Comparison of ENCODE assay signal across 8 cellular contexts in genomic region chr18:77069482-77069881, GRCh38.
DNase-seq lines count a peak whose midpoint lies in the region; ATAC-seq and TF ChIP-seq lines count a peak whose summit lies in the region.

No MANE protein-coding gene starts in this region.

- peak overlapping the region; percentile 18 for H3K4me3 Mint-ChIP-seq in activated CD4-positive, alpha-beta T cell treated with anti-CD3 and anti-CD28 coated beads for 36 hours

- no peaks in the 10 kb centered on the region for H3K27me3 Mint-ChIP-seq in activated CD4-positive, alpha-beta T cell treated with anti-CD3 and anti-CD28 coated beads for 36 hours

- CTCF ChIA-PET in activated CD4-positive, alpha-beta T cell treated with anti-CD3 and anti-CD28 coated beads for 36 hours (lab: Charles Lee), result interaction anchor here (0.8 to 6.3 kb wide), 6 partner anchors 13 to 69 kb away, joined by 3 to 42 read pairs (median 7); no protein-coding TSS in a partner anchor
- CTCF ChIA-PET in PC-3 (lab: Charles Lee), result interaction anchor here (2.8 kb wide), 1 partner anchor 142 kb away, joined by 12 read pairs; no protein-coding TSS in a partner anchor
- CTCF ChIA-PET in SK-N-SH (lab: Yijun Ruan, JAX), result interaction anchor here (0.7 to 1.6 kb wide), 3 partner anchors 13 to 142 kb away, joined by 3 to 8 read pairs (median 4); no protein-coding TSS in a partner anchor

- no peak for ATAC-seq in activated CD4-positive, alpha-beta T cell treated with anti-CD3 and anti-CD28 coated beads for 36 hours
- ATAC-seq in PC-3, result no peak
- no peak for ATAC-seq in gastroesophageal sphincter
- ATAC-seq in HG03457 (IDR thresholded peaks at IDR 0.05; ENCODE audit: unreplicated experiment), result no peak

- H4K20me1 ChIP-seq in PC-3 (ENCODE audit: low read length) (no peaks in the 10 kb centered on the region), SK-N-SH (ENCODE audit: insufficient read depth) (no peaks in the 10 kb centered on the region)

- H3K79me2 ChIP-seq in PC-3 (ENCODE audit: low read length) (peaks cover 53% of the 10 kb centered on the region), SK-N-SH (ENCODE audit: insufficient read depth) (no peaks in the 10 kb centered on the region)

- BruUV-seq in PC-3 (replicated peaks; lab: Mats Ljungman, UMichigan), result no TSS peak

- H3K9me2 ChIP-seq in PC-3 (replicated peaks; ENCODE audit: low read length) (no peaks in the 10 kb centered on the region), SK-N-SH (no peaks in the 10 kb centered on the region)

- POLR2A ChIA-PET in activated CD4-positive, alpha-beta T cell treated with anti-CD3 and anti-CD28 coated beads for 36 hours (lab: Charles Lee), result interaction anchor here (1.3 to 4.6 kb wide), 2 partner anchors 32 to 36 kb away, joined by 3 to 48 read pairs; no protein-coding TSS in a partner anchor
- POLR2A ChIA-PET in PC-3 (lab: Charles Lee; ENCODE audit: unreplicated experiment), result interaction anchor here (0.9 kb wide), 1 partner anchor 63 kb away, joined by 3 read pairs; the partner anchor contains the start of gene MBP
- POLR2A ChIA-PET in SK-N-SH (lab: Yijun Ruan, JAX), result no interaction called here

- peak overlapping the region; percentile 92 for H3K9ac ChIP-seq in PC-3 (ENCODE audit: low read length)
- H3K9ac ChIP-seq in SK-N-SH, result no peak overlapping the region

- H3K27me3 ChIP-seq in PC-3 (ENCODE audit: low read length) (no peaks in the 10 kb centered on the region), gastroesophageal sphincter (no peaks in the 10 kb centered on the region), SK-N-SH (ENCODE audit: insufficient read depth) (no peaks in the 10 kb centered on the region)

- H3K36me3 Mint-ChIP-seq in activated CD4-positive, alpha-beta T cell treated with anti-CD3 and anti-CD28 coated beads for 36 hours (ENCODE audit: low read depth), result peaks cover 47% of the 10 kb centered on the region

- peaks cover 99% of the 10 kb centered on the region for H3K4me1 Mint-ChIP-seq in activated CD4-positive, alpha-beta T cell treated with anti-CD3 and anti-CD28 coated beads for 36 hours

- no peak overlapping the region for H3K4me3 ChIP-seq in PC-3 (ENCODE audit: low read length)
- no peak overlapping the region for H3K4me3 ChIP-seq in gastroesophageal sphincter
- no peak overlapping the region for H3K4me3 ChIP-seq in skin epidermis
- H3K4me3 ChIP-seq in SK-N-SH (ENCODE audit: low read depth in 2 of 2, low read length in 1 of 2), result no peak overlapping the region

- TF ChIP-seq EP300 in gastroesophageal sphincter (IDR thresholded peaks at IDR 0.05) (no peak), SK-N-SH (IDR thresholded peaks at IDR 0.05; ENCODE audit: borderline replicate concordance in 1 of 2, low read depth in 1 of 2, low read length in 1 of 2) (no peak)

- H3K27ac ChIP-seq in PC-3 (ENCODE audit: low read length), result peak overlapping the region; percentile 99
- peak overlapping the region in 3 of 4 donors; percentile 70 to 81 (median 70) for H3K27ac ChIP-seq in gastroesophageal sphincter
- H3K27ac ChIP-seq in skin epidermis, result peak overlapping the region in 17 of 21 experiments; percentile 27 to 91 (median 83)
- H3K27ac ChIP-seq in SK-N-SH (ENCODE audit: low read depth in 2 of 2, low read length in 1 of 2), result peak overlapping the region in 1 of 2 experiments; percentile 77; a peak in 2 of 4 replicates

- 91 to 100% methylated on average over 4 to 14 of the region's 14 CpGs for WGBS in gastroesophageal sphincter (ENCODE audit: low coverage in 1 of 2), 2 donors
- WGBS in SK-N-SH (ENCODE audit: low lambda C conversion rate), result 95% methylated on average over 14 of the region's 14 CpGs

- TF ChIP-seq CTCF in PC-3 (conservative IDR thresholded peaks at IDR 0.05; ENCODE audit: low read depth, low read length) (no peak), gastroesophageal sphincter (IDR thresholded peaks at IDR 0.05) (no peak), SK-N-SH (IDR thresholded peaks at IDR 0.05) (no peak)

- H3F3A ChIP-seq in PC-3 (ENCODE audit: low read length, unreplicated experiment) (peaks cover 10% of the 10 kb centered on the region), SK-N-SH (replicated peaks; ENCODE audit: insufficient read depth) (peaks cover 34% of the 10 kb centered on the region)

- TF ChIP-seq POLR2A in gastroesophageal sphincter (IDR thresholded peaks at IDR 0.05), result no peak

- H3K9me3 ChIP-seq in PC-3 (ENCODE audit: low read length), result peaks cover 4% of the 10 kb centered on the region; the same call in 1 of the 2 replicates
- no peaks in the 10 kb centered on the region for H3K9me3 ChIP-seq in gastroesophageal sphincter
- H3K9me3 ChIP-seq in SK-N-SH, result no peaks in the 10 kb centered on the region

- H3K9me3 Mint-ChIP-seq in activated CD4-positive, alpha-beta T cell treated with anti-CD3 and anti-CD28 coated beads for 36 hours (ENCODE audit: low read depth), result no peaks in the 10 kb centered on the region

- H3K4me2 ChIP-seq in PC-3 (ENCODE audit: low read length) (peak overlapping the region; percentile 61), SK-N-SH (no peak overlapping the region)

- DNase-seq in activated CD4-positive, alpha-beta T cell treated with anti-CD3 and anti-CD28 coated beads for 36 hours, result no peak
- no peak for DNase-seq in activated CD4-positive, alpha-beta T cell treated with anti-CD3 and anti-CD28 coated beads, Interleukin-2, amount 50 U/mL, for 1 hour
- DNase-seq in PC-3, result no peak
- DNase-seq in NK-92 (lab: John Stamatoyannopoulos, UW; ENCODE audit: unreplicated experiment), result no peak
- DNase-seq in SK-N-SH, result no peak

- TF ChIP-seq RAD21 in SK-N-SH (IDR thresholded peaks at IDR 0.05; ENCODE audit: low read length), result no peak

- H3K27ac Mint-ChIP-seq in activated CD4-positive, alpha-beta T cell treated with anti-CD3 and anti-CD28 coated beads for 36 hours, result peak overlapping the region; percentile 94

- H2AFZ ChIP-seq in PC-3 (ENCODE audit: low read length), result no peak overlapping the region
- no peak overlapping the region for H2AFZ ChIP-seq in SK-N-SH (ENCODE audit: low read depth)

- H3K4me1 ChIP-seq in PC-3 (ENCODE audit: insufficient read depth, low read length), result peaks cover 89% of the 10 kb centered on the region
- H3K4me1 ChIP-seq in gastroesophageal sphincter, result peaks cover 0 to 72% (median 41%) of the 10 kb centered on the region in 3 donors
- peaks cover 3 to 35% of the 10 kb centered on the region in 2 experiments for H3K4me1 ChIP-seq in SK-N-SH (ENCODE audit: control insufficient read depth in 1 of 2, insufficient read depth in 2 of 2, low read depth in 1 of 2, low read length in 1 of 2)

- peaks cover 8% of the 10 kb centered on the region for H3K36me3 ChIP-seq in PC-3 (ENCODE audit: low read depth, low read length)
- H3K36me3 ChIP-seq in gastroesophageal sphincter, result peaks cover 0 to 15% of the 10 kb centered on the region in 2 donors
- no peaks in the 10 kb centered on the region for H3K36me3 ChIP-seq in SK-N-SH (replicated peaks in 1 of 2; ENCODE audit: control insufficient read depth in 1 of 2, insufficient read depth in 2 of 2, low read length in 1 of 2)

- intact Hi-C loops in activated CD4-positive, alpha-beta T cell treated with anti-CD3 and anti-CD28 coated beads for 36 hours (cut with DNase I, micrococcal nuclease), result loop anchor here (2.0 to 10.0 kb wide), 4 partner anchors 15 to 695 kb away; no protein-coding TSS in a partner anchor
- intact Hi-C loops in PC-3 (cut with micrococcal nuclease), result loop anchor here (2.0 to 5.0 kb wide), 2 partner anchors 15 to 143 kb away; no protein-coding TSS in a partner anchor

TF ChIP-seq in SK-N-SH, 30 proteins besides CTCF, POLR2A, EP300 and RAD21:
- TF ChIP-seq ZBTB33 (IDR thresholded peaks at IDR 0.05; ENCODE audit: borderline replicate concordance, low read depth) (no peak), FOXJ3 (CRISPR knock-in tag; IDR thresholded peaks at IDR 0.05) (no peak), NFIC (IDR thresholded peaks at IDR 0.05; ENCODE audit: borderline replicate concordance) (no peak), PBX3 (IDR thresholded peaks at IDR 0.05) (no peak), RXRA (IDR thresholded peaks at IDR 0.05; ENCODE audit: borderline replicate concordance, low read depth) (no peak), FOSL2 (IDR thresholded peaks at IDR 0.05; ENCODE audit: borderline replicate concordance, low read depth) (no peak), TEAD4 (IDR thresholded peaks at IDR 0.05; ENCODE audit: borderline replicate concordance, insufficient read depth) (no peak), GABPA (IDR thresholded peaks at IDR 0.05; ENCODE audit: low read depth) (no peak), TAF1 (IDR thresholded peaks at IDR 0.05; ENCODE audit: borderline replicate concordance, low read depth, low read length) (no peak)
